Comparison of ENCODE assay signal across 8 cellular contexts in genomic region chr7:149854611-149855367, GRCh38. TPM values are rescaled to one million over a fixed set of nuclear protein-coding genes. Genes with fewer than 3 reads are reported as not detected.
A peak's percentile ranks its signal among the peaks of the same experiment; 100 is the strongest.
DNase-seq lines count a peak whose midpoint lies in the region; ATAC-seq and TF ChIP-seq lines count a peak whose summit lies in the region.

No MANE protein-coding gene starts in this region.

- peak; percentile 33 to 44 for ATAC-seq in activated T-cell treated with anti-CD3 and anti-CD28 coated beads, Interleukin-2, amount 50 U/mL, for 72 hours (replicated peaks in 1 of 2)
- ATAC-seq in lung (ENCODE audit: insufficient read depth, low FRiP score) (peak; percentile 60), GM18519 (IDR thresholded peaks at IDR 0.05; ENCODE audit: low FRiP score, unreplicated experiment) (no peak)

- BruUV-seq in MCF 10A (replicated peaks; lab: Mats Ljungman, UMichigan): no TSS peak

- H3K4me3 ChIP-seq in lung: no peak overlapping the region

- H3K9me3 ChIP-seq in lung (ENCODE audit: control insufficient read depth in 2 of 2, insufficient read depth in 1 of 2, low read length in 1 of 2): no peaks in the 10 kb centered on the region

- peaks cover 0 to 8% of the 10 kb centered on the region in 2 donors for H3K36me3 ChIP-seq in lung (ENCODE audit: control insufficient read depth in 2 of 2, insufficient read depth in 2 of 2, low read length in 2 of 2)

- TF ChIP-seq CTCF in MCF 10A (IDR thresholded peaks at IDR 0.05; ENCODE audit: unreplicated experiment): no peak
- no peak for TF ChIP-seq CTCF in lung (IDR thresholded peaks at IDR 0.05; ENCODE audit: control extremely low read depth, extremely low read depth)

- peaks cover 53% of the 10 kb centered on the region for H3K4me1 Mint-ChIP-seq in activated T-cell treated with anti-CD3 and anti-CD28 coated beads, Interleukin-2, amount 50 U/mL, for 72 hours (ENCODE audit: low read depth)
- H3K4me1 Mint-ChIP-seq in MCF 10A (ENCODE audit: insufficient read depth, unreplicated experiment): peaks cover 27% of the 10 kb centered on the region

- H3K27ac ChIP-seq in lung (ENCODE audit: low read depth in 1 of 2, low read length in 1 of 2): peak overlapping the region; percentile 7 to 15

- no peaks in the 10 kb centered on the region for H3K27me3 ChIP-seq in lung (ENCODE audit: control insufficient read depth, insufficient read depth)

- H3K9me3 Mint-ChIP-seq in activated T-cell treated with anti-CD3 and anti-CD28 coated beads, Interleukin-2, amount 50 U/mL, for 72 hours: no peaks in the 10 kb centered on the region
- H3K9me3 Mint-ChIP-seq in MCF 10A (ENCODE audit: unreplicated experiment): no peaks in the 10 kb centered on the region

- peaks cover 0 to 2% of the 10 kb centered on the region in 2 donors for H3K36me3 Mint-ChIP-seq in activated T-cell treated with anti-CD3 and anti-CD28 coated beads, Interleukin-2, amount 50 U/mL, for 72 hours (ENCODE audit: insufficient read depth in 2 of 2)
- H3K36me3 Mint-ChIP-seq in MCF 10A (ENCODE audit: insufficient read depth, unreplicated experiment): peaks cover 12% of the 10 kb centered on the region

- no peak for DNase-seq in activated T-cell treated with anti-CD3 and anti-CD28 coated beads, Interleukin-2, amount 50 U/mL, for 72 hours
- DNase-seq in activated T-cell treated with anti-CD3 and anti-CD28 coated beads for 4 hours: no peak
- peak; percentile 95 for DNase-seq in NCI-H345 treated with DMSO at 0.1 percent for 48 hours (lab: John Stamatoyannopoulos, UW; ENCODE audit: unreplicated experiment)
- DNase-seq in MCF 10A (ENCODE audit: unreplicated experiment): peak; percentile 85
- peak; percentile 63 for DNase-seq in lung (ENCODE audit: low spot score)
- no peak for DNase-seq in inferior parietal cortex (ENCODE audit: extremely low spot score)
- no peak for DNase-seq in activated gamma-delta T cell (lab: John Stamatoyannopoulos, UW)

- CTCF ChIA-PET in MCF 10A (lab: Yijun Ruan, JAX): interaction anchor here (0.6 to 1.5 kb wide), 5 partner anchors 15 to 512 kb away, joined by 3 to 4 read pairs (median 3); no protein-coding TSS in a partner anchor

- POLR2A ChIA-PET in MCF 10A (lab: Yijun Ruan, JAX): interaction anchor here (0.6 to 1.9 kb wide), 2 partner anchors 15 to 27 kb away, joined by 5 to 7 read pairs; no protein-coding TSS in a partner anchor

- WGBS in lung, 2 donors: 49 to 69% methylated on average over 13 of the region's 13 CpGs

- H3K4me3 Mint-ChIP-seq in activated T-cell treated with anti-CD3 and anti-CD28 coated beads, Interleukin-2, amount 50 U/mL, for 72 hours: no peak overlapping the region
- H3K4me3 Mint-ChIP-seq in MCF 10A (ENCODE audit: unreplicated experiment): no peak overlapping the region

- no peaks in the 10 kb centered on the region for H3K27me3 Mint-ChIP-seq in activated T-cell treated with anti-CD3 and anti-CD28 coated beads, Interleukin-2, amount 50 U/mL, for 72 hours (ENCODE audit: low read depth)
- no peaks in the 10 kb centered on the region for H3K27me3 Mint-ChIP-seq in MCF 10A (ENCODE audit: insufficient read depth, unreplicated experiment)

- no peak overlapping the region for H3K27ac Mint-ChIP-seq in activated T-cell treated with anti-CD3 and anti-CD28 coated beads, Interleukin-2, amount 50 U/mL, for 72 hours
- H3K27ac Mint-ChIP-seq in MCF 10A (ENCODE audit: low read depth, unreplicated experiment): no peak overlapping the region

- peaks cover 0 to 6% of the 10 kb centered on the region in 2 donors for H3K4me1 ChIP-seq in lung (ENCODE audit: control insufficient read depth in 2 of 2, insufficient read depth in 2 of 2, low read length in 2 of 2)

- intact Hi-C loops in MCF 10A (cut with micrococcal nuclease): no loop called here

RNA-seq across cellular contexts. Expression of gene ZNF862, which starts 16.6 kb away (rescaled TPM):
- 10 to 100 TPM; 31.4 to 39.0 TPM for total RNA-seq in activated T-cell treated with anti-CD3 and anti-CD28 coated beads, Interleukin-2, amount 50 U/mL, for 72 hours
- 17.4 and 22.2 TPM in 2 replicates for total RNA-seq in MCF 10A (2022)
- total RNA-seq in lung: 10 to 100 TPM; 14.1 to 22.1 TPM
- polyA plus RNA-seq in lung: 1 to 10 TPM; 5.2 to 5.9 TPM

RNA-seq across cellular contexts. Expression of gene ATP6V0E2, which starts 19.0 kb away (rescaled TPM):
- 10 to 100 TPM; 43.4 to 44.5 TPM for total RNA-seq in activated T-cell treated with anti-CD3 and anti-CD28 coated beads, Interleukin-2, amount 50 U/mL, for 72 hours
- 8.6 and 8.9 TPM in 2 replicates for total RNA-seq in MCF 10A (2022)
- 10 to 100 TPM in 1 of 2 donors, 1 to 10 TPM in 1; 8.6 to 23.8 TPM for total RNA-seq in lung
- polyA plus RNA-seq in lung: 10 to 100 TPM; 25.1 to 34.8 TPM

Comparison
In these comparisons a context has a peak if more than half of its experiments do, and no peak if none do; other contexts are left out.
1. DNase-seq: peak in NCI-H345 treated with DMSO at 0.1 percent for 48 hours (single experiment), MCF 10A (single experiment) and lung (single experiment); none in activated T-cell treated with anti-CD3 and anti-CD28 coated beads, Interleukin-2, amount 50 U/mL, for 72 hours (0 of 2), activated T-cell treated with anti-CD3 and anti-CD28 coated beads for 4 hours (single experiment), inferior parietal cortex (single experiment) and activated gamma-delta T cell (single experiment).